ENCODE assay signal across 18 cellular contexts in the genomic region with DNA sequence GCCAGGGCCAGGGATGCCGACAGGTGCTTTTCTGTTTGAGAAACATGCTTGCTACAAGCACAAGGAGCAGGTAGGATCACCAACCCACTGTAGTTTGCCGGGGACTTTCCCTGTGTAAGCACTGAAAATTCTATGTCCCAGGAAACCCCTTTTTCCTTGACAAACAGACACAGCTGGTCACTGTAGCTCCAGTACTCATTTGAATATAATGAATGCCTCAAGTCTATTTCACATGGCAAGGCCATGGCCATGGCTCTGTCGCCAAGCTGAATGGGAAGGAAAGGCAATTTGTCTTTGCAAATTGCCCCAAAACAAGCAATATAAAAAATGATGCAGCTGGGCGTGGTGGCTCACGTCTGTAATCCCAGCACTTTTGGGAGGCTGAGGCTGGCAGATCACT.
"Had no signal": no experiment of that assay in that cellular context is flagged by ENCODE, and none has a peak within 500 bp of the region (broad histone marks: within the 10 kb centered on the region; RNA-seq: fewer than 3 reads in every experiment).

No MANE protein-coding gene starts in this region.

- H3K27me3 ChIP-seq: left lung, stomach had no signal

- DNase-seq: activated CD4-positive, alpha-beta T cell treated with anti-CD3 and anti-CD28 coated beads, Interleukin-2, amount 50 U/mL, for 48 hours; activated naive CD4-positive, alpha-beta T cell treated with Interleukin-2 at 50 U/mL for 16 hours; cerebellar nuclear complex; left lung; nephron progenitor cell; occipital lobe; stimulated activated CD4-positive, alpha-beta T cell treated with anti-CD3 and anti-CD28 coated beads, Interleukin-12 subunit alpha, Interleukin-12 subunit beta, amount 100 ng/mL, for 4 hours; stimulated activated CD4-positive, alpha-beta T cell treated with anti-CD3 and anti-CD28 coated beads, Interleukin-2, amount 100 ng/mL, for 24 hours; stomach; T-helper 9 cell had no signal

- H3K27ac ChIP-seq: epithelial cell of prostate, left lung, prostate gland, stomach, thoracic aorta, VCaP had no signal

- FAIRE-seq: keratinocyte had no signal

- H3K9me3 ChIP-seq: left lung, prostate gland, stomach, thoracic aorta had no signal

- H3K36me3 Mint-ChIP-seq: memory B cell had no signal

- H3K4me1 ChIP-seq: left lung, prostate gland had no signal

- H3K4me3 Mint-ChIP-seq: activated T-helper 17 cell treated with anti-CD3 and anti-CD28 coated beads, Interleukin-2, amount 50 U/mL, for 72 hours; dendritic cell treated with granulocyte-macrophage colony-stimulating factor and Interleukin-4, amounts not matched to agents 40 ng/mL and 50 ng/mL, for 4 days; memory B cell; nephron progenitor cell had no signal

- H3K4me3 ChIP-seq: left lung, prostate gland, stomach, thoracic aorta had no signal

- H3K4me1 Mint-ChIP-seq: activated T-helper 17 cell treated with anti-CD3 and anti-CD28 coated beads, Interleukin-2, amount 50 U/mL, for 72 hours; memory B cell had no signal

- ATAC-seq: activated T-helper 17 cell treated with anti-CD3 and anti-CD28 coated beads, Interleukin-2, amount 50 U/mL, for 72 hours; left lung had no signal

- H3K9me3 Mint-ChIP-seq: activated T-helper 17 cell treated with anti-CD3 and anti-CD28 coated beads, Interleukin-2, amount 50 U/mL, for 72 hours; dendritic cell treated with granulocyte-macrophage colony-stimulating factor and Interleukin-4, amounts not matched to agents 40 ng/mL and 50 ng/mL, for 4 days; memory B cell had no signal

- H3K36me3 ChIP-seq: left lung, prostate gland, stomach, thoracic aorta had no signal

- H3K27ac Mint-ChIP-seq: activated T-helper 17 cell treated with anti-CD3 and anti-CD28 coated beads, Interleukin-2, amount 50 U/mL, for 72 hours; dendritic cell treated with granulocyte-macrophage colony-stimulating factor and Interleukin-4, amounts not matched to agents 40 ng/mL and 50 ng/mL, for 4 days; memory B cell; nephron progenitor cell had no signal
